ENCODE assay signal across 1 cellular context in genomic region chr9:5448461-5448860, GRCh38.
TF ChIP-seq lines count a peak whose summit lies in the region.

No MANE protein-coding gene starts in this region.

TF ChIP-seq in GM12891, 5 proteins besides CTCF, POLR2A, EP300 and RAD21:
- TF ChIP-seq PAX5 (IDR thresholded peaks at IDR 0.05; ENCODE audit: insufficient read depth, low read length, severe bottlenecking) (no peak), POU2F2 (IDR thresholded peaks at IDR 0.05; ENCODE audit: low read depth, low read length) (no peak), POLR2AphosphoS5 (IDR thresholded peaks at IDR 0.05; ENCODE audit: low read depth, low read length) (no peak), TAF1 (IDR thresholded peaks at IDR 0.05; ENCODE audit: low read depth, low read length) (no peak), SPI1 (IDR thresholded peaks at IDR 0.05; ENCODE audit: low read depth, low read length) (no peak)
TF ChIP-seq in GM12891: peak in this region for 0.
